ENCODE assay signal across 14 cellular contexts in genomic region chr3:55605837-55606236, GRCh38.
DNase-seq lines count a peak whose midpoint lies in the region; ATAC-seq and TF ChIP-seq lines count a peak whose summit lies in the region.
"Had no signal": no experiment of that assay in that cellular context is flagged by ENCODE, and none has a peak within 500 bp of the region (broad histone marks: within the 10 kb centered on the region; RNA-seq: fewer than 3 reads in every experiment).

No MANE protein-coding gene starts in this region.

- H3K23ac ChIP-seq in IMR-90 (ENCODE audit: low read depth, low read length): no peak overlapping the region

- POLR2A ChIA-PET in IMR-90 (lab: Charles Lee; ENCODE audit: unreplicated experiment): no interaction called here

- H3K9me3 ChIP-seq in IMR-90 (ENCODE audit: control insufficient read depth, insufficient read depth, low read length): no peaks in the 10 kb centered on the region
- no peaks in the 10 kb centered on the region for H3K9me3 ChIP-seq in adipocyte (ENCODE audit: control insufficient read depth, low read length)

- no peak for TF ChIP-seq POLR2A in IMR-90 (IDR thresholded peaks at IDR 0.05; ENCODE audit: low read depth, low read length)

- CTCF ChIA-PET in IMR-90 (lab: Yijun Ruan, JAX): no interaction called here

- H3K36me3 ChIP-seq in IMR-90 (ENCODE audit: control insufficient read depth, insufficient read depth, low read length): no peaks in the 10 kb centered on the region
- H3K36me3 ChIP-seq in adipocyte (ENCODE audit: control insufficient read depth, insufficient read depth, low read length, severe bottlenecking): no peaks in the 10 kb centered on the region
- H3K36me3 ChIP-seq: BLaER1 treated with 17β-estradiol and CSF1 and Interleukin-3, amounts not matched to agents 10 nM and 100 nM had no signal

- no peak overlapping the region for H4K91ac ChIP-seq in IMR-90 (ENCODE audit: insufficient read depth, low read depth, low read length)

- no peak overlapping the region for H3K14ac ChIP-seq in IMR-90 (replicated peaks; ENCODE audit: low read depth, low read length)

- no peak overlapping the region for H4K8ac ChIP-seq in IMR-90 (ENCODE audit: low read depth in 2 of 2, low read length in 2 of 2)

- no peaks in the 10 kb centered on the region for H3K9me1 ChIP-seq in IMR-90 (ENCODE audit: insufficient read depth, low read length)

- in situ Hi-C loops in IMR-90 (cut with MboI; ENCODE audit: low sequenced_read_pairs): no loop called here

- H2AK9ac ChIP-seq in IMR-90 (replicated peaks; ENCODE audit: low read depth, low read length, poor library complexity): no peak overlapping the region

- no TSS peak for BruUV-seq in IMR-90 (replicated peaks; lab: Mats Ljungman, UMichigan)

- H2BK5ac ChIP-seq in IMR-90 (ENCODE audit: low read depth, low read length, poor library complexity, severe bottlenecking): no peak overlapping the region

- H2AK5ac ChIP-seq in IMR-90 (ENCODE audit: low read depth, low read length): no peak overlapping the region

- H3K27me3 ChIP-seq in IMR-90 (ENCODE audit: control insufficient read depth, insufficient read depth, low read length): peaks cover 3% of the 10 kb centered on the region
- H3K27me3 ChIP-seq in adipocyte (replicated peaks; ENCODE audit: control insufficient read depth, insufficient read depth, low read length): peaks cover 31% of the 10 kb centered on the region
- H3K27me3 ChIP-seq: BLaER1 treated with 17β-estradiol and CSF1 and Interleukin-3, amounts not matched to agents 10 nM and 100 nM had no signal

- no peak overlapping the region for H3K56ac ChIP-seq in IMR-90 (ENCODE audit: extremely low read depth, insufficient read depth, low read length)

- no peak overlapping the region for H3K18ac ChIP-seq in IMR-90 (ENCODE audit: low read depth, low read length)

- no peak overlapping the region for H3K4ac ChIP-seq in IMR-90 (ENCODE audit: low read depth, low read length)

- no peaks in the 10 kb centered on the region for H4K20me1 ChIP-seq in IMR-90 (ENCODE audit: insufficient read depth, low read length)
- H4K20me1 ChIP-seq: BLaER1 treated with 17β-estradiol and CSF1 and Interleukin-3, amounts not matched to agents 10 nM and 100 nM had no signal

- TF ChIP-seq RAD21 in IMR-90 (IDR thresholded peaks at IDR 0.05; ENCODE audit: low read length): no peak

- no peak overlapping the region for H2BK15ac ChIP-seq in IMR-90 (ENCODE audit: low read depth, low read length)

- no peak overlapping the region for H3K4me2 ChIP-seq in IMR-90 (ENCODE audit: low read depth, low read length)
- H3K4me2 ChIP-seq: BLaER1 treated with 17β-estradiol and CSF1 and Interleukin-3, amounts not matched to agents 10 nM and 100 nM had no signal

- ATAC-seq in IMR-90 (ENCODE audit: low read depth): 0 out of 2 replicates have a peak, but pooled peaks have one; percentile 40
- ATAC-seq in sciatic nerve: peak; percentile 74
- ATAC-seq in esophagus mucosa: no peak
- ATAC-seq: HCT116 had no signal

- no peak overlapping the region for H3K27ac ChIP-seq in IMR-90 (ENCODE audit: insufficient read depth, low read length)
- H3K27ac ChIP-seq: BLaER1 treated with 17β-estradiol and CSF1 and Interleukin-3, amounts not matched to agents 10 nM and 100 nM; GM23248 had no signal

- H3K4me1 ChIP-seq in IMR-90 (ENCODE audit: control insufficient read depth, insufficient read depth, low read length) (no peaks in the 10 kb centered on the region), adipocyte (ENCODE audit: control insufficient read depth, insufficient read depth, low read length) (peaks cover 17% of the 10 kb centered on the region)

- no peaks in the 10 kb centered on the region for H3K79me1 ChIP-seq in IMR-90 (ENCODE audit: low read depth in 1 of 2, low read length in 2 of 2)

- H3K4me3 ChIP-seq in IMR-90 (ENCODE audit: insufficient read depth, low read depth, low read length) (no peak overlapping the region), adipocyte (ENCODE audit: low read length) (no peak overlapping the region)
- H3K4me3 ChIP-seq: BLaER1 treated with 17β-estradiol and CSF1 and Interleukin-3, amounts not matched to agents 10 nM and 100 nM; GM23248 had no signal

- H2BK20ac ChIP-seq in IMR-90 (ENCODE audit: low read depth, low read length): no peak overlapping the region

- no peak overlapping the region for H3K9ac ChIP-seq in IMR-90 (ENCODE audit: low read depth, low read length)
- no peak overlapping the region for H3K9ac ChIP-seq in adipocyte (ENCODE audit: low read length)
- H3K9ac ChIP-seq: BLaER1 treated with 17β-estradiol and CSF1 and Interleukin-3, amounts not matched to agents 10 nM and 100 nM; GM23248 had no signal

- dilution Hi-C loops in IMR-90 (cut with HindIII; ENCODE audit: low sequenced_read_pairs, unreplicated experiment): no loop called here

- no peak overlapping the region for H2AFZ ChIP-seq in IMR-90 (replicated peaks; ENCODE audit: low read length, poor library complexity)
- H2AFZ ChIP-seq: GM23248 had no signal

- H2BK120ac ChIP-seq in IMR-90 (ENCODE audit: low read depth, low read length): no peak overlapping the region

- no CpG with 5 or more reads among the region's 3 CpGs for WGBS in IMR-90 (ENCODE audit: extremely low coverage in 2 of 2, insufficient read length in 1 of 2), 2 experiments

- no peak overlapping the region for H4K5ac ChIP-seq in IMR-90 (ENCODE audit: low read depth, low read length)

- intact Hi-C loops in IMR-90 (cut with micrococcal nuclease) (no loop called here), sciatic nerve (cut with DNase I) (no loop called here), posterior cingulate gyrus (cut with DNase I) (no loop called here)

- DNase-seq in IMR-90 (no peak), adipocyte (ENCODE audit: low read depth) (peak; percentile 36), iris pigment epithelial cell (ENCODE audit: low read depth) (peak; percentile 60), sciatic nerve (ENCODE audit: low spot score) (no peak), NCI-H1048 (lab: John Stamatoyannopoulos, UW) (no peak), posterior cingulate gyrus (no peak)
- DNase-seq: ACHN; CD4-positive, CD25-positive, alpha-beta regulatory T cell; DMS53; GF-D8 had no signal

- TF ChIP-seq CTCF in IMR-90 (conservative IDR thresholded peaks at IDR 0.05; ENCODE audit: low read depth, low read length): no peak

TF ChIP-seq in IMR-90, 13 proteins besides CTCF, POLR2A, EP300 and RAD21:
- TF ChIP-seq USF2 (IDR thresholded peaks at IDR 0.05; ENCODE audit: low read depth, low read length): no peak
- no peak for TF ChIP-seq BHLHE40 (IDR thresholded peaks at IDR 0.05; ENCODE audit: low read depth, low read length)
- TF ChIP-seq MXI1 (IDR thresholded peaks at IDR 0.05; ENCODE audit: borderline replicate concordance, low read depth, low read length): no peak
- no peak for TF ChIP-seq NFE2L2 (IDR thresholded peaks at IDR 0.05; ENCODE audit: low read depth, low read length)
- no peak for TF ChIP-seq MAFK (IDR thresholded peaks at IDR 0.05; ENCODE audit: low read depth, low read length)
- TF ChIP-seq FOS (IDR thresholded peaks at IDR 0.05; ENCODE audit: low read depth, low read length): no peak
- TF ChIP-seq MAZ (IDR thresholded peaks at IDR 0.05; ENCODE audit: borderline replicate concordance, low read depth, low read length): no peak
- TF ChIP-seq RFX5 (IDR thresholded peaks at IDR 0.05; ENCODE audit: low read depth, low read length): no peak
- no peak for TF ChIP-seq CHD1 (IDR thresholded peaks at IDR 0.05; ENCODE audit: low read depth, low read length)
- no peak for TF ChIP-seq CEBPB (IDR thresholded peaks at IDR 0.05; ENCODE audit: low read depth, low read length)
- TF ChIP-seq, protein P1, sequence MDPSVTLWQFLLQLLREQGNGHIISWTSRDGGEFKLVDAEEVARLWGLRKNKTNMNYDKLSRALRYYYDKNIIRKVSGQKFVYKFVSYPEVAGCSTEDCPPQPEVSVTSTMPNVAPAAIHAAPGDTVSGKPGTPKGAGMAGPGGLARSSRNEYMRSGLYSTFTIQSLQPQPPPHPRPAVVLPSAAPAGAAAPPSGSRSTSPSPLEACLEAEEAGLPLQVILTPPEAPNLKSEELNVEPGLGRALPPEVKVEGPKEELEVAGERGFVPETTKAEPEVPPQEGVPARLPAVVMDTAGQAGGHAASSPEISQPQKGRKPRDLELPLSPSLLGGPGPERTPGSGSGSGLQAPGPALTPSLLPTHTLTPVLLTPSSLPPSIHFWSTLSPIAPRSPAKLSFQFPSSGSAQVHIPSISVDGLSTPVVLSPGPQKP (IDR thresholded peaks at IDR 0.05; ENCODE audit: borderline replicate concordance, low read depth, low read length): no peak
- no peak for TF ChIP-seq RCOR1 (IDR thresholded peaks at IDR 0.05; ENCODE audit: insufficient replicate concordance, low read length)
- no peak for TF ChIP-seq SMC3 (IDR thresholded peaks at IDR 0.05; ENCODE audit: low read depth, low read length)

Comparison
In these comparisons a context has a peak if more than half of its experiments do, and no peak if none do; other contexts are left out.
1. DNase-seq: peak in adipocyte (single experiment) and iris pigment epithelial cell (single experiment); none in IMR-90 (single experiment), sciatic nerve (single experiment), NCI-H1048 (single experiment) and posterior cingulate gyrus (0 of 10).